ENCODE assay signal across 28 cellular contexts in the genomic region with DNA sequence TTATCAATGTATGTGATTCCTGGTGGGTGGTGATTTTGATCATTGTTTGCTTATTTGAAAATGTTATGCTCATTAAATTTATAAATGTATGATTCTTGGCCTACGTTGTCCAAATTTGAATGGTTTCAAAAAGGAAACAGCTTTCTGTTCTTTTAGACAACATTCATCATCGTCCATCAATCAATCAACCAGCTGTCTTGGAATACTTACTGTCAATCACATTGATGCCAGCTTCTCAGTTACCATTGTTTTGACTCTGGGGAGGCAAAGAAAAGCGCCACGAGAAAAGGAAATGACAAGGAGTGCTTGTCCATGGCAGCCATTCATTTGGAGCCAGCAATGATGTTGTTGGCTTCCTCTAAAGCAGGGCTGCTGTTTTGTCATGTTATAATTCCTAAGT.
"Had no signal": no experiment of that assay in that cellular context is flagged by ENCODE, and none has a peak within 500 bp of the region (broad histone marks: within the 10 kb centered on the region; RNA-seq: fewer than 3 reads in every experiment).

No MANE protein-coding gene starts in this region.

- H3K4me1 Mint-ChIP-seq: immature natural killer cell had no signal

- H3K36me3 ChIP-seq: left lung, lower lobe of right lung, pancreas, prostate gland, sigmoid colon, spleen, suprapubic skin, thoracic aorta, tibial artery, upper lobe of right lung had no signal

- H3K4me1 ChIP-seq: lower lobe of right lung, pancreas, prostate gland, sigmoid colon, spleen, tibial artery, upper lobe of right lung had no signal

- H3K4me3 Mint-ChIP-seq: immature natural killer cell; naive thymus-derived CD8-positive, alpha-beta T cell; nephron progenitor cell; stimulated activated naive CD8-positive, alpha-beta T cell treated with anti-CD3 and anti-CD28 coated beads, Interleukin-15, Interleukin-2, amounts not matched to agents 100 ng/mL and 50 ng/mL, for 24 hours had no signal

- H3K4me3 ChIP-seq: left lung, lower lobe of right lung, pancreas, prostate gland, sigmoid colon, spleen, suprapubic skin, thoracic aorta, tibial artery, upper lobe of right lung had no signal

- H3K27me3 ChIP-seq: left lung, pancreas, sigmoid colon, spleen, suprapubic skin, tibial artery, upper lobe of right lung had no signal

- H3K27ac ChIP-seq: left lung, lower lobe of right lung, pancreas, prostate gland, sigmoid colon, spleen, suprapubic skin, thoracic aorta, tibial artery, upper lobe of right lung had no signal

- H3K27me3 Mint-ChIP-seq: naive thymus-derived CD8-positive, alpha-beta T cell; stimulated activated naive CD8-positive, alpha-beta T cell treated with anti-CD3 and anti-CD28 coated beads, Interleukin-15, Interleukin-2, amounts not matched to agents 100 ng/mL and 50 ng/mL, for 24 hours had no signal

- ATAC-seq: left colon; left lung; lower lobe of right lung; naive thymus-derived CD8-positive, alpha-beta T cell; pancreas; right cardiac atrium; upper lobe of right lung had no signal

- FAIRE-seq: islet of Langerhans, kidney, pancreas, small intestine, urothelium cell line had no signal

- H3K9me3 Mint-ChIP-seq: immature natural killer cell; naive thymus-derived CD8-positive, alpha-beta T cell; nephron progenitor cell; stimulated activated naive CD8-positive, alpha-beta T cell treated with anti-CD3 and anti-CD28 coated beads, Interleukin-15, Interleukin-2, amounts not matched to agents 100 ng/mL and 50 ng/mL, for 24 hours had no signal

- H3K27ac Mint-ChIP-seq: immature natural killer cell; naive thymus-derived CD8-positive, alpha-beta T cell; nephron progenitor cell; stimulated activated naive CD8-positive, alpha-beta T cell treated with anti-CD3 and anti-CD28 coated beads, Interleukin-15, Interleukin-2, amounts not matched to agents 100 ng/mL and 50 ng/mL, for 24 hours had no signal

- H3K36me3 Mint-ChIP-seq: immature natural killer cell; naive thymus-derived CD8-positive, alpha-beta T cell had no signal

- DNase-seq: hypothalamus; immature natural killer cell; kidney; left colon; left lung; lower lobe of right lung; mammary epithelial cell; mesenchymal stem cell; naive thymus-derived CD8-positive, alpha-beta T cell; nephron progenitor cell; nucleus accumbens; pancreas; posterior cingulate gyrus; retina; right cardiac atrium; sigmoid colon; small intestine; spleen; stimulated activated CD4-positive, alpha-beta T cell treated with anti-CD3 and anti-CD28 coated beads, Interleukin-2, amount 100 ng/mL, for 48 hours; stimulated activated naive CD4-positive, alpha-beta T cell; tibial artery; upper lobe of right lung had no signal

- H3K9me3 ChIP-seq: left lung, lower lobe of right lung, pancreas, prostate gland, sigmoid colon, spleen, suprapubic skin, thoracic aorta, tibial artery, upper lobe of right lung had no signal
